Comparison of ENCODE assay signal across 1 cellular context in genomic region chr19:20103091-20103501, GRCh38.
TF ChIP-seq lines count a peak whose summit lies in the region.

No MANE protein-coding gene starts in this region.

TF ChIP-seq in GM23338, 12 proteins besides CTCF, POLR2A, EP300 and RAD21:
- peak; percentile 33; the same call in 1 of the 2 replicates for TF ChIP-seq ZNF462 (CRISPR knock-in tag; IDR thresholded peaks at IDR 0.05)
- no peak for TF ChIP-seq EZH2phosphoT487 (IDR thresholded peaks at IDR 0.05; ENCODE audit: unreplicated experiment)
